In the genomic region with DNA sequence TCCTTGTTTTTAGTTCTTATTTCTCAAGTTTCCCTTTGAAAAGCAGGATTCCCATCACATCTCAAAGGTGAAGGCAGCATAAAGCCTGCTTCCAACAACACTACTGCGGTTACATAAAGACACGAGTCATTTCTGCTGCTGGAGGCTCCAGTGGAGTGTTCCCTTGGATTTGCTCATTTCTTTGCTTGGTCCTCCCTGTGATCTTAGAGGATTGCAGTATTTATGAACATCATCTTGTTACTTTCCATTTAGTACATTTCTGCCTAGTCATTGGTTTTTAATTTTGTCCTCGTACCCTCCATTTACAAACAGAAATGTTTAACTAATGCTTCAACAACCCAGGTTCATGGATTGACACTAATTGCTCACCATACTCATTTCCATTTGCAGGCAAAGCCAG, we compare ENCODE assay signal across 1 cellular context.
TF ChIP-seq lines count a peak whose summit lies in the region.

No MANE protein-coding gene starts in this region.

TF ChIP-seq in GM23338, 12 proteins besides CTCF, POLR2A, EP300 and RAD21 (continued from another document):
- TF ChIP-seq, protein P1, sequence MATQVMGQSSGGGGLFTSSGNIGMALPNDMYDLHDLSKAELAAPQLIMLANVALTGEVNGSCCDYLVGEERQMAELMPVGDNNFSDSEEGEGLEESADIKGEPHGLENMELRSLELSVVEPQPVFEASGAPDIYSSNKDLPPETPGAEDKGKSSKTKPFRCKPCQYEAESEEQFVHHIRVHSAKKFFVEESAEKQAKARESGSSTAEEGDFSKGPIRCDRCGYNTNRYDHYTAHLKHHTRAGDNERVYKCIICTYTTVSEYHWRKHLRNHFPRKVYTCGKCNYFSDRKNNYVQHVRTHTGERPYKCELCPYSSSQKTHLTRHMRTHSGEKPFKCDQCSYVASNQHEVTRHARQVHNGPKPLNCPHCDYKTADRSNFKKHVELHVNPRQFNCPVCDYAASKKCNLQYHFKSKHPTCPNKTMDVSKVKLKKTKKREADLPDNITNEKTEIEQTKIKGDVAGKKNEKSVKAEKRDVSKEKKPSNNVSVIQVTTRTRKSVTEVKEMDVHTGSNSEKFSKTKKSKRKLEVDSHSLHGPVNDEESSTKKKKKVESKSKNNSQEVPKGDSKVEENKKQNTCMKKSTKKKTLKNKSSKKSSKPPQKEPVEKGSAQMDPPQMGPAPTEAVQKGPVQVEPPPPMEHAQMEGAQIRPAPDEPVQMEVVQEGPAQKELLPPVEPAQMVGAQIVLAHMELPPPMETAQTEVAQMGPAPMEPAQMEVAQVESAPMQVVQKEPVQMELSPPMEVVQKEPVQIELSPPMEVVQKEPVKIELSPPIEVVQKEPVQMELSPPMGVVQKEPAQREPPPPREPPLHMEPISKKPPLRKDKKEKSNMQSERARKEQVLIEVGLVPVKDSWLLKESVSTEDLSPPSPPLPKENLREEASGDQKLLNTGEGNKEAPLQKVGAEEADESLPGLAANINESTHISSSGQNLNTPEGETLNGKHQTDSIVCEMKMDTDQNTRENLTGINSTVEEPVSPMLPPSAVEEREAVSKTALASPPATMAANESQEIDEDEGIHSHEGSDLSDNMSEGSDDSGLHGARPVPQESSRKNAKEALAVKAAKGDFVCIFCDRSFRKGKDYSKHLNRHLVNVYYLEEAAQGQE (IDR thresholded peaks at IDR 0.05; ENCODE audit: unreplicated experiment) = no peak
- no peak for TF ChIP-seq EZH2phosphoT487 (IDR thresholded peaks at IDR 0.05; ENCODE audit: unreplicated experiment)
- no peak for TF ChIP-seq EZH2 (IDR thresholded peaks at IDR 0.05; ENCODE audit: low read depth, unreplicated experiment)
- no peak for TF ChIP-seq NANOG (IDR thresholded peaks at IDR 0.05; ENCODE audit: borderline replicate concordance)
- TF ChIP-seq, protein P2, sequence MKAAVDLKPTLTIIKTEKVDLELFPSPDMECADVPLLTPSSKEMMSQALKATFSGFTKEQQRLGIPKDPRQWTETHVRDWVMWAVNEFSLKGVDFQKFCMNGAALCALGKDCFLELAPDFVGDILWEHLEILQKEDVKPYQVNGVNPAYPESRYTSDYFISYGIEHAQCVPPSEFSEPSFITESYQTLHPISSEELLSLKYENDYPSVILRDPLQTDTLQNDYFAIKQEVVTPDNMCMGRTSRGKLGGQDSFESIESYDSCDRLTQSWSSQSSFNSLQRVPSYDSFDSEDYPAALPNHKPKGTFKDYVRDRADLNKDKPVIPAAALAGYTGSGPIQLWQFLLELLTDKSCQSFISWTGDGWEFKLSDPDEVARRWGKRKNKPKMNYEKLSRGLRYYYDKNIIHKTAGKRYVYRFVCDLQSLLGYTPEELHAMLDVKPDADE (IDR thresholded peaks at IDR 0.05) = no peak
TF ChIP-seq in GM23338: peak in this region for 0.
